ENCODE assay signal across 1 cellular context in genomic region chr17:82287849-82288601, GRCh38.
A peak's percentile ranks its signal among the peaks of the same experiment; 100 is the strongest.
TF ChIP-seq lines count a peak whose summit lies in the region.

No MANE protein-coding gene starts in this region.

TF ChIP-seq in HepG2, 621 proteins besides CTCF, POLR2A, EP300 and RAD21 (continued from another document and continues in another):
- no peak for TF ChIP-seq FOXO4 (CRISPR knock-in tag; conservative IDR thresholded peaks at IDR 0.05)
- TF ChIP-seq ZNF546 (CRISPR knock-in tag; conservative IDR thresholded peaks at IDR 0.05) = no peak; the same call in none of the 2 replicates
- no peak for TF ChIP-seq TERF1 (CRISPR knock-in tag; IDR thresholded peaks at IDR 0.05)
- TF ChIP-seq ZFP90 (CRISPR knock-in tag; IDR thresholded peaks at IDR 0.05; ENCODE audit: borderline replicate concordance) = peak; percentile 71
- TF ChIP-seq ZNF816 (CRISPR knock-in tag; IDR thresholded peaks at IDR 0.05; ENCODE audit: borderline replicate concordance) = no peak
- TF ChIP-seq DMAP1 (CRISPR knock-in tag; IDR thresholded peaks at IDR 0.05) = peak; percentile 77
- TF ChIP-seq WIZ (CRISPR knock-in tag; IDR thresholded peaks at IDR 0.05) = no peak; the same call in 1 of the 2 replicates
- TF ChIP-seq ZFP36L1 (CRISPR knock-in tag; IDR thresholded peaks at IDR 0.05) = peak; percentile 78; the same call in 1 of the 2 replicates
- peak; percentile 100 for TF ChIP-seq SALL1 (CRISPR knock-in tag; IDR thresholded peaks at IDR 0.05)
- 0 out of 2 replicates have a peak, but pooled peaks have one; percentile 31 for TF ChIP-seq CENPT (CRISPR knock-in tag; IDR thresholded peaks at IDR 0.05; ENCODE audit: low read depth)
- TF ChIP-seq MXD3 (CRISPR knock-in tag; IDR thresholded peaks at IDR 0.05) = peak; percentile 31; the same call in 1 of the 2 replicates
- TF ChIP-seq ZBTB49 (CRISPR knock-in tag; IDR thresholded peaks at IDR 0.05; ENCODE audit: borderline replicate concordance) = peak; percentile 27; the same call in 1 of the 2 replicates
- peak; percentile 94 for TF ChIP-seq HNF1B (CRISPR knock-in tag; IDR thresholded peaks at IDR 0.05)
- TF ChIP-seq ZNF776 (CRISPR knock-in tag; IDR thresholded peaks at IDR 0.05) = no peak
- TF ChIP-seq HNRNPLL (IDR thresholded peaks at IDR 0.05; ENCODE audit: low read depth, low read length, poor library complexity, severe bottlenecking) = no peak
- peak; percentile 57; the same call in 1 of the 2 replicates for TF ChIP-seq ZBTB2 (CRISPR knock-in tag; IDR thresholded peaks at IDR 0.05; ENCODE audit: low read depth)
- peak; percentile 65; the same call in 1 of the 2 replicates for TF ChIP-seq ZNF83 (CRISPR knock-in tag; IDR thresholded peaks at IDR 0.05; ENCODE audit: borderline replicate concordance)
- TF ChIP-seq ZBTB7A (CRISPR knock-in tag; IDR thresholded peaks at IDR 0.05) = peak; percentile 94
- peak; percentile 67; the same call in 1 of the 2 replicates for TF ChIP-seq CREB1 (IDR thresholded peaks at IDR 0.05)
- no peak for TF ChIP-seq CREB1 (CRISPR knock-in tag; IDR thresholded peaks at IDR 0.05)
- no peak for TF ChIP-seq BCLAF1 (IDR thresholded peaks at IDR 0.05)
- TF ChIP-seq SIN3A (IDR thresholded peaks at IDR 0.05; ENCODE audit: borderline replicate concordance, low read depth, low read length) = peak; percentile 59; the same call in 1 of the 2 replicates
- TF ChIP-seq DNMT3B (CRISPR knock-in tag; conservative IDR thresholded peaks at IDR 0.05) = peak; percentile 98
- no peak; the same call in 1 of the 2 replicates for TF ChIP-seq ZNF660 (CRISPR knock-in tag; IDR thresholded peaks at IDR 0.05; ENCODE audit: borderline replicate concordance, low read depth)
- TF ChIP-seq MAX (IDR thresholded peaks at IDR 0.05) = peak; percentile 99
- peak; percentile 99 for TF ChIP-seq SPEN (CRISPR knock-in tag; IDR thresholded peaks at IDR 0.05; ENCODE audit: low read depth)
- TF ChIP-seq MIXL1 (CRISPR knock-in tag; IDR thresholded peaks at IDR 0.05) = peak; percentile 83
- 0 out of 2 replicates have a peak, but pooled peaks have one; percentile 32 for TF ChIP-seq DR1 (CRISPR knock-in tag; IDR thresholded peaks at IDR 0.05)
- no peak for TF ChIP-seq ATF5 (CRISPR knock-in tag; IDR thresholded peaks at IDR 0.05; ENCODE audit: low read depth)
- TF ChIP-seq CSRNP1 (CRISPR knock-in tag; IDR thresholded peaks at IDR 0.05) = peak; percentile 89; the same call in 1 of the 2 replicates
- TF ChIP-seq ZNF607 (CRISPR knock-in tag; IDR thresholded peaks at IDR 0.05; ENCODE audit: borderline replicate concordance) = peak; percentile 70
- no peak; the same call in 1 of the 2 replicates for TF ChIP-seq TIGD3 (CRISPR knock-in tag; IDR thresholded peaks at IDR 0.05; ENCODE audit: borderline replicate concordance)
- TF ChIP-seq DMTF1 (CRISPR knock-in tag; IDR thresholded peaks at IDR 0.05) = no peak
- peak; percentile 100 for TF ChIP-seq NCOA1 (CRISPR knock-in tag; IDR thresholded peaks at IDR 0.05)
- no peak; the same call in 1 of the 2 replicates for TF ChIP-seq RBAK (CRISPR knock-in tag; IDR thresholded peaks at IDR 0.05)
- peak; percentile 92; the same call in 1 of the 2 replicates for TF ChIP-seq ZNF552 (CRISPR knock-in tag; IDR thresholded peaks at IDR 0.05; ENCODE audit: borderline replicate concordance)
- peak; percentile 82; the same call in 1 of the 2 replicates for TF ChIP-seq POGZ (CRISPR knock-in tag; IDR thresholded peaks at IDR 0.05)
- TF ChIP-seq ZFP91 (CRISPR knock-in tag; IDR thresholded peaks at IDR 0.05; ENCODE audit: borderline replicate concordance) = peak; percentile 90
